Comparison of ENCODE assay signal across 8 cellular contexts in genomic region chr7:1159933-1160664, GRCh38. TPM values are rescaled to one million over a fixed set of nuclear protein-coding genes. Genes with fewer than 3 reads are reported as not detected.
A peak's percentile ranks its signal among the peaks of the same experiment; 100 is the strongest.
DNase-seq lines count a peak whose midpoint lies in the region; ATAC-seq, FAIRE-seq and TF ChIP-seq lines count a peak whose summit lies in the region.

Gene ZFAND2A (minus strand): TSS chr7:1160196. CDS start chr7:1158212, 1,984 bp downstream.

- 0 to 1% methylated on average over 80 of the region's 80 CpGs for WGBS in pancreas, 2 donors
- 1% methylated on average over 24 to 36 of the region's 80 CpGs for WGBS in thyroid gland, 2 donors

- peak; percentile 96 for ATAC-seq in HG02763 (IDR thresholded peaks at IDR 0.05; ENCODE audit: unreplicated experiment)
- peak; percentile 99 for ATAC-seq in Right ventricle myocardium inferior
- ATAC-seq in pancreas = peak; percentile 93 to 99 (median 98)

- H3K9me3 ChIP-seq in pancreas (no peaks in the 10 kb centered on the region), thyroid gland (no peaks in the 10 kb centered on the region)

- H3K4me3 ChIP-seq in GM12875 (ENCODE audit: low read depth, low read length) (peak within 1 kb of the TSS; percentile 68), pancreas (peak within 1 kb of the TSS; percentile 77 to 93 (median 84)), thyroid gland (replicated peaks in 1 of 3) (peak within 1 kb of the TSS; percentile 66 to 95 (median 89))

- no peak for TF ChIP-seq CTCF in GM12875 (IDR thresholded peaks at IDR 0.05; ENCODE audit: borderline replicate concordance, insufficient read depth, low read depth, low read length)
- no peak for TF ChIP-seq CTCF in pancreas (IDR thresholded peaks at IDR 0.05)
- no peak for TF ChIP-seq CTCF in thyroid gland (IDR thresholded peaks at IDR 0.05)

- H3K4me1 ChIP-seq in pancreas (peaks cover 4 to 12% (median 5%) of the 10 kb centered on the region in 3 donors), thyroid gland (peaks cover 20 to 21% of the 10 kb centered on the region in 2 donors)

- peak; percentile 50 to 93 for TF ChIP-seq POLR2A in thyroid gland (IDR thresholded peaks at IDR 0.05)

- H3K27ac ChIP-seq in pancreas = peak within 1 kb of the TSS; percentile 80 to 97 (median 92)
- H3K27ac ChIP-seq in thyroid gland = peak within 1 kb of the TSS; percentile 73 to 100 (median 96)

- FAIRE-seq in pancreas (lab: Jason Lieb, UNC) = no peak

- H3K27me3 ChIP-seq in pancreas (no peaks in the 10 kb centered on the region), thyroid gland (no peaks in the 10 kb centered on the region)

- H3K36me3 ChIP-seq in pancreas = peaks cover 0 to 6% (median 2%) of the 10 kb centered on the region in 3 donors
- peaks cover 18% of the 10 kb centered on the region in 2 donors for H3K36me3 ChIP-seq in thyroid gland

- intact Hi-C loops in Right ventricle myocardium inferior (cut with DNase I) = no loop called here
- intact Hi-C loops in pancreas (cut with DNase I) = no loop called here
- intact Hi-C loops in thyroid gland (cut with DNase I) = no loop called here

- peak; percentile 90 for DNase-seq in NCI-H1417 treated with DMSO at 0.1 percent for 48 hours (lab: John Stamatoyannopoulos, UW)
- DNase-seq in SW 1271 (lab: John Stamatoyannopoulos, UW) = peak; percentile 93 to 96
- DNase-seq in activated naive CD8-positive, alpha-beta T cell treated with anti-CD3 and anti-CD28 coated beads, Interleukin-2, amount 50 U/mL, for 16 hours (ENCODE audit: low read depth, low spot score) = peak; percentile 96
- peak; percentile 100 for DNase-seq in Right ventricle myocardium inferior (ENCODE audit: missing footprints)
- DNase-seq in pancreas = peak; percentile 98 to 100 (median 98)
- DNase-seq in thyroid gland = peak; percentile 99

RNA-seq across cellular contexts. Expression of gene ZFAND2A, which starts in this region (rescaled TPM):
- total RNA-seq in Right ventricle myocardium inferior (5.9 TPM), pancreas (10 to 100 TPM in 3 of 6 donors, 1 to 10 TPM in 3; 6.1 to 21.7 (median 10.3) TPM), thyroid gland (10 to 100 TPM; 27.5 to 57.0 (median 37.4) TPM)
- 10 to 100 TPM; 31.9 to 35.0 TPM for polyA plus RNA-seq in pancreas

Comparison
In these comparisons a context has a peak if more than half of its experiments do, and no peak if none do; other contexts are left out.
1. Peak in every context shown above with its lines: DNase-seq, ATAC-seq, H3K4me3 ChIP-seq and H3K27ac ChIP-seq.